9 cellular contexts compared by ENCODE assay signal in the genomic region with DNA sequence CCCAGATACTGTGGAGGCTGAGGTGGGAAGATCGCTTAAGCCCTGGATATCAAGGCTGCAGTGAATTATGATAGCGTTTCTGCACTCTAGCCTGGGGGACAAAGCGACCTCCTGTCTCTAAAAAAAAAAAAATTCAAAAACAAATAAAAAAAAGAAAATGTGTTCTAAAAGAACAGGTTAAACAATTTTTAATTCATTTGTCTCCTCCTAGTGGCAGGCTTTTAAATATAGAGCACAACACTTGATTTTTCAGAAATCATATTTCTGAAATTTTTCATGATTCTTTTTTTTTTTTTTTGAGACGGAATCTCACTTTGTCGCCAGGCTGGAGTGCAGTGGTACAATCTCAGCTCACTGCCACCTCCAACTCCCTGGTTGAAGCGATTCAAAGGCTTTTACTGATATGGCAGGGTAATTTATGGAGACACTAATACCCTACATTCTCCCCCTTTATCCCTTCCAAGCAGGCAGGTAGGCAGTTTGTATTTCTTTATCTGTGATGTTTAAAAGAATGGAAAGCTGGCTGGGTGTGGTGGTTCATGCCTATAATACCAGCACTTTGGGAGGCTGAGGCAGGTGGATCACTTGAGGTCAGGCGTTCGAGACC. TPM values are rescaled to one million over a fixed set of nuclear protein-coding genes. Genes with fewer than 3 reads are reported as not detected.
DNase-seq lines count a peak whose midpoint lies in the region; ATAC-seq, FAIRE-seq and TF ChIP-seq lines count a peak whose summit lies in the region.
"Had no signal": no experiment of that assay in that cellular context is flagged by ENCODE, and none has a peak within 500 bp of the region (broad histone marks: within the 10 kb centered on the region; RNA-seq: fewer than 3 reads in every experiment).

No MANE protein-coding gene starts in this region.

- WGBS in GM12878 (ENCODE audit: insufficient coverage, insufficient replicate concordance, low lambda C conversion rate, missing lambda C conversion rate) = 39% methylated on average over 8 of the region's 8 CpGs

- H3K4me1 ChIP-seq in Caco-2 (peaks cover 29% of the 10 kb centered on the region), GM12878 (ENCODE audit: control insufficient read depth, insufficient read depth, low read length) (peaks cover 6% of the 10 kb centered on the region), vagina (no peaks in the 10 kb centered on the region)

- H3K36me3 Mint-ChIP-seq in Caco-2 (ENCODE audit: insufficient read depth, unreplicated experiment) (peaks cover 2% of the 10 kb centered on the region), memory B cell (no peaks in the 10 kb centered on the region)

- H3K27ac ChIP-seq in GM12878 (ENCODE audit: control insufficient read depth, insufficient read depth) (no peak overlapping the region), vagina (no peak overlapping the region)

- H3K9me3 ChIP-seq in Caco-2 (no peaks in the 10 kb centered on the region), GM12878 (replicated peaks; ENCODE audit: control insufficient read depth, insufficient read depth, low read length) (no peaks in the 10 kb centered on the region), vagina (no peaks in the 10 kb centered on the region)

- H3K27me3 Mint-ChIP-seq in Caco-2 (ENCODE audit: insufficient read depth, unreplicated experiment) = no peaks in the 10 kb centered on the region
- no peaks in the 10 kb centered on the region for H3K27me3 Mint-ChIP-seq in memory B cell

- RAD21 ChIA-PET in GM12878 (lab: Charles Lee; ENCODE audit: unreplicated experiment) = interaction anchor here (0.7 to 5.7 kb wide), 11 partner anchors 8 to 956 kb away, joined by 3 to 71 read pairs (median 3); a partner anchor contains a TSS

- no peak for FAIRE-seq in GM12878 (lab: Jason Lieb, UNC)

- CTCF ChIA-PET in Caco-2 (lab: Charles Lee) = interaction anchor here (0.8 to 1.5 kb wide), 3 partner anchors 213 to 267 kb away, joined by 3 to 4 read pairs (median 3); no protein-coding TSS in a partner anchor
- CTCF ChIA-PET in GM12878 (lab: Yijun Ruan, JAX) = interaction anchor here (0.7 to 5.8 kb wide), 20 partner anchors 8 to 493 kb away, joined by 3 to 91 read pairs (median 4); a partner anchor contains a TSS

- H3K4me3 Mint-ChIP-seq in Caco-2 (ENCODE audit: unreplicated experiment) (no peak overlapping the region), memory B cell (no peak overlapping the region)
- H3K4me3 Mint-ChIP-seq: IgD-negative memory B cell had no signal

- no peak overlapping the region for H3K27ac Mint-ChIP-seq in Caco-2 (ENCODE audit: unreplicated experiment)
- H3K27ac Mint-ChIP-seq in memory B cell = no peak overlapping the region
- H3K27ac Mint-ChIP-seq: IgD-negative memory B cell had no signal

- H3K4me2 ChIP-seq in GM12878 (ENCODE audit: control insufficient read depth, insufficient read depth) = no peak overlapping the region

- no peak for ATAC-seq in GM12878
- peak; percentile 24 for ATAC-seq in memory B cell (ENCODE audit: low read depth)
- no peak for ATAC-seq in HG02981 (IDR thresholded peaks at IDR 0.05; ENCODE audit: unreplicated experiment)
- no peak for ATAC-seq in stimulated activated naive CD8-positive, alpha-beta T cell treated with anti-CD3 and anti-CD28 coated beads, Interleukin-15, Interleukin-2, amounts not matched to agents 100 U/mL and 50 U/mL, for 24 hours

- in situ Hi-C loops in GM12878 (cut with MboI) = loop anchor here (5.0 kb wide), 2 partner anchors 267 to 417 kb away; no protein-coding TSS in a partner anchor

- H3K4me3 ChIP-seq in Caco-2 (ENCODE audit: low read depth, low read length) (no peak overlapping the region), GM12878 (no peak overlapping the region), vagina (no peak overlapping the region)

- H3K79me2 ChIP-seq in GM12878 (ENCODE audit: control insufficient read depth, insufficient read depth, low read length) = no peaks in the 10 kb centered on the region

- no peak overlapping the region for H3K9ac ChIP-seq in GM12878 (ENCODE audit: control insufficient read depth, insufficient read depth, low read length)

- POLR2A ChIA-PET in Caco-2 (lab: Charles Lee) = no interaction called here
- POLR2A ChIA-PET in GM12878 (lab: Charles Lee) = interaction anchor here (0.7 kb wide), 2 partner anchors 260 to 278 kb away, joined by 3 to 5 read pairs; no protein-coding TSS in a partner anchor

- TF ChIP-seq CTCF in Caco-2 (IDR thresholded peaks at IDR 0.05; ENCODE audit: insufficient read depth in 1 of 2, low read depth in 1 of 2, low read length in 1 of 2, severe bottlenecking in 1 of 2, unreplicated experiment in 1 of 2) (peak; percentile 37 to 43), GM12878 (IDR thresholded peaks at IDR 0.05 in 2 of 3, conservative IDR thresholded peaks at IDR 0.05 in 1 of 3; ENCODE audit: control insufficient read depth in 2 of 3, extremely low read depth in 1 of 3, insufficient read depth in 1 of 3, low read depth in 3 of 3, low read length in 3 of 3) (peak; percentile 27 to 58 (median 51); a peak in 4 of 6 replicates), vagina (IDR thresholded peaks at IDR 0.05) (peak in 1 of 3 experiments; percentile 35)

- BruUV-seq in Caco-2 (replicated peaks; lab: Mats Ljungman, UMichigan) = no TSS peak
- BruUV-seq in GM12878 (replicated peaks; lab: Mats Ljungman, UMichigan) = no TSS peak

- H3K9me3 Mint-ChIP-seq in Caco-2 (ENCODE audit: unreplicated experiment) (no peaks in the 10 kb centered on the region), memory B cell (no peaks in the 10 kb centered on the region)
- H3K9me3 Mint-ChIP-seq: IgD-negative memory B cell had no signal

- H2AFZ ChIP-seq in GM12878 (ENCODE audit: control insufficient read depth, low read depth, low read length) = peak overlapping the region; percentile 15; the same call in 1 of the 2 replicates

- peak; percentile 64 for TF ChIP-seq RAD21 in GM12878 (IDR thresholded peaks at IDR 0.05; ENCODE audit: insufficient read depth, low read depth, low read length)

- TF ChIP-seq POLR2A in GM12878 (IDR thresholded peaks at IDR 0.05; ENCODE audit: low read depth, low read length) (no peak), vagina (IDR thresholded peaks at IDR 0.05) (no peak)

- H3K4me1 Mint-ChIP-seq in Caco-2 (ENCODE audit: low read depth, unreplicated experiment) = peaks cover 31% of the 10 kb centered on the region
- no peaks in the 10 kb centered on the region for H3K4me1 Mint-ChIP-seq in memory B cell

- intact Hi-C loops in Caco-2 (cut with micrococcal nuclease; ENCODE audit: unreplicated experiment) = loop anchor here (1.0 to 5.0 kb wide), 3 partner anchors 57 to 421 kb away; no protein-coding TSS in a partner anchor
- intact Hi-C loops in GM12878 (cut with micrococcal nuclease; ENCODE audit: unreplicated experiment) = loop anchor here (1.0 to 10.0 kb wide), 5 partner anchors 165 to 492 kb away; no protein-coding TSS in a partner anchor
- intact Hi-C loops in vagina (cut with DNase I) = loop anchor here (10.0 kb wide), 2 partner anchors 265 to 415 kb away; no protein-coding TSS in a partner anchor

- no peak for TF ChIP-seq EP300 in GM12878 (IDR thresholded peaks at IDR 0.05; ENCODE audit: borderline replicate concordance in 1 of 2, control insufficient read depth in 1 of 2, low read depth in 2 of 2, low read length in 2 of 2)

- SMC1A ChIA-PET in GM12878 (lab: Charles Lee; ENCODE audit: uncharacterized antibody, unreplicated experiment) = interaction anchor here (0.6 to 9.2 kb wide), 10 partner anchors 22 to 769 kb away, joined by 3 to 117 read pairs (median 4); a partner anchor contains a TSS

- H3K36me3 ChIP-seq in Caco-2 (ENCODE audit: control insufficient read depth, insufficient read depth, low read length) (no peaks in the 10 kb centered on the region), GM12878 (ENCODE audit: control insufficient read depth in 2 of 2, insufficient read depth in 2 of 2, low read length in 1 of 2) (no peaks in the 10 kb centered on the region), vagina (no peaks in the 10 kb centered on the region)

- no peaks in the 10 kb centered on the region for H3K27me3 ChIP-seq in Caco-2 (replicated peaks; ENCODE audit: control insufficient read depth, insufficient read depth, low read length)
- no peaks in the 10 kb centered on the region for H3K27me3 ChIP-seq in GM12878 (replicated peaks in 1 of 2; ENCODE audit: control insufficient read depth in 2 of 2, insufficient read depth in 2 of 2, low read length in 1 of 2)
- no peaks in the 10 kb centered on the region for H3K27me3 ChIP-seq in vagina

- no peaks in the 10 kb centered on the region for H4K20me1 ChIP-seq in GM12878 (ENCODE audit: control insufficient read depth, insufficient read depth)

- DNase-seq in Caco-2 = no peak
- peak; percentile 54 for DNase-seq in LHCN-M2 (ENCODE audit: low read depth)
- no peak for DNase-seq in GM12878 (ENCODE audit: low read depth, low spot score)
- peak in 1 of 2 donors; percentile 20 for DNase-seq in memory B cell (ENCODE audit: low spot score in 2 of 2)
- no peak for DNase-seq in stimulated activated naive CD8-positive, alpha-beta T cell treated with anti-CD3 and anti-CD28 coated beads, Interleukin-15, Interleukin-2, amounts not matched to agents 100 U/mL and 50 U/mL, for 24 hours
- DNase-seq in T-helper 9 cell = no peak
- DNase-seq in vagina (ENCODE audit: extremely low spot score in 2 of 2) = no peak

RNA-seq across cellular contexts. Expression of a gene that starts 8.7 kb away (rescaled TPM):
- total RNA-seq in Caco-2 (2022) (109 and 114 TPM in 2 replicates), LHCN-M2 (2014; rRNA removed) (126 and 149 TPM in 2 replicates), GM12878 (2014; rRNA removed) (60.3 and 69.0 TPM in 2 replicates), GM12878 (2014; rRNA removed; fragmentation: Illumina TruSeq; extraction: Trizol) (98.0 and 110 TPM in 2 replicates), GM12878 (2021) (92.3 and 95.4 TPM in 2 replicates), vagina (25.5 TPM)
- polyA plus RNA-seq in LHCN-M2 (2012) = 97.9 TPM
- total RNA-seq in GM12878 (2013; cell fraction: nucleolus; rRNA removed) = 5.2 and 5.6 TPM in 2 replicates
- 47.3 TPM for polyA plus RNA-seq in GM12878 (2011; ENCODE audit: low read depth)
- polyA plus RNA-seq in GM12878 (2011; rRNA removed) (42.8 and 59.2 TPM in 2 replicates), GM12878 (2014; fragmentation: Illumina TruSeq; extraction: Trizol) (129 and 137 TPM in 2 replicates), GM12878 (2014; fragmentation: Nextera tagmentation; extraction: Ambion mirVana) (100 to 1,000 TPM; 122 to 154 TPM), GM12878 (2014; rRNA removed) (67.0 and 72.0 TPM in 2 replicates), GM12878 (2016; fragmentation: Nextera tagmentation; extraction: Ambion mirVana) (100 to 1,000 TPM; 256 to 261 TPM)
- 9.5 and 11.8 TPM in 2 replicates for polyA plus RNA-seq in GM12878 (2011; cell fraction: cytosol; rRNA removed)
- polyA plus RNA-seq in GM12878 (2011; cell fraction: nucleus; rRNA removed) = 9.0 and 13.8 TPM in 2 replicates
- polyA plus RNA-seq in GM12878 (2012) = 61.1 and 82.0 TPM in 2 replicates
- polyA minus RNA-seq in GM12878 (2011; rRNA and poly(A)+ RNA removed) = 4.5 and 4.8 TPM in 2 replicates
- 5.9 and 10.8 TPM in 2 replicates for polyA minus RNA-seq in GM12878 (2011; cell fraction: cytosol; rRNA and poly(A)+ RNA removed)
- 1.4 and 1.8 TPM in 2 replicates for polyA minus RNA-seq in GM12878 (2011; cell fraction: nucleus; rRNA and poly(A)+ RNA removed)

RNA-seq across cellular contexts. Expression of a gene that starts 32.1 kb away (rescaled TPM):
- total RNA-seq in Caco-2 (2022) (41.4 and 42.9 TPM in 2 replicates), LHCN-M2 (2014; rRNA removed) (69.8 and 81.0 TPM in 2 replicates), GM12878 (2014; rRNA removed) (29.5 and 38.4 TPM in 2 replicates), GM12878 (2014; rRNA removed; fragmentation: Illumina TruSeq; extraction: Trizol) (61.6 and 62.4 TPM in 2 replicates), GM12878 (2021) (43.1 and 43.8 TPM in 2 replicates), vagina (11.0 TPM)
- polyA plus RNA-seq in LHCN-M2 (2012) = 14.4 TPM
- total RNA-seq in GM12878 (2013; cell fraction: nucleolus; rRNA removed) = 17.8 and 18.6 TPM in 2 replicates
- polyA plus RNA-seq in GM12878 (2011; ENCODE audit: low read depth) = 11.6 TPM
- polyA plus RNA-seq in GM12878 (2011; rRNA removed) (59.2 and 101 TPM in 2 replicates), GM12878 (2014; fragmentation: Illumina TruSeq; extraction: Trizol) (67.4 and 83.0 TPM in 2 replicates), GM12878 (2014; fragmentation: Nextera tagmentation; extraction: Ambion mirVana) (100 to 1,000 TPM; 142 to 148 TPM), GM12878 (2014; rRNA removed) (27.0 and 37.5 TPM in 2 replicates), GM12878 (2016; fragmentation: Nextera tagmentation; extraction: Ambion mirVana) (10 to 100 TPM; 87.7 to 87.8 TPM)
- polyA plus RNA-seq in GM12878 (2011; cell fraction: cytosol; rRNA removed) = 14.4 and 21.3 TPM in 2 replicates
- polyA plus RNA-seq in GM12878 (2011; cell fraction: nucleus; rRNA removed) = 12.4 and 17.1 TPM in 2 replicates
- polyA plus RNA-seq in GM12878 (2012) = 25.6 and 29.7 TPM in 2 replicates
- 6.5 and 8.9 TPM in 2 replicates for polyA minus RNA-seq in GM12878 (2011; rRNA and poly(A)+ RNA removed)
- polyA minus RNA-seq in GM12878 (2011; cell fraction: cytosol; rRNA and poly(A)+ RNA removed) = 5.1 and 6.0 TPM in 2 replicates
- 5.4 and 8.8 TPM in 2 replicates for polyA minus RNA-seq in GM12878 (2011; cell fraction: nucleus; rRNA and poly(A)+ RNA removed)
